In genomic region chr19:34475026-34475974, GRCh38 we compare ENCODE assay signal across 10 cellular contexts. TPM values are rescaled to one million over a fixed set of nuclear protein-coding genes. Genes with fewer than 3 reads are reported as not detected.
A peak's percentile ranks its signal among the peaks of the same experiment; 100 is the strongest.
DNase-seq lines count a peak whose midpoint lies in the region; ATAC-seq and TF ChIP-seq lines count a peak whose summit lies in the region.
"Had no signal": no experiment of that assay in that cellular context is flagged by ENCODE, and none has a peak within 500 bp of the region (broad histone marks: within the 10 kb centered on the region; RNA-seq: fewer than 3 reads in every experiment).

No MANE protein-coding gene starts in this region.

- DNase-seq in GM03348 (ENCODE audit: low spot score) (peak; percentile 79), NOMO-1 treated with DMSO at 0.1 percent for 48 hours (lab: John Stamatoyannopoulos, UW; ENCODE audit: unreplicated experiment) (peak; percentile 89), coronary artery (ENCODE audit: low spot score) (no peak), renal cortical epithelial cell (ENCODE audit: low read depth) (peak; percentile 87), NCI-H345 treated with DMSO at 0.1 percent for 48 hours (lab: John Stamatoyannopoulos, UW; ENCODE audit: unreplicated experiment) (no peak), HUDEP-2 (lab: John Stamatoyannopoulos, UW; ENCODE audit: unreplicated experiment in 76 of 76) (no peak)
- DNase-seq: heart right ventricle had no signal

- H3K27ac ChIP-seq in coronary artery: peak overlapping the region; percentile 79 to 93
- H3K27ac ChIP-seq: KMS-11 had no signal

- H3K4me3 ChIP-seq in coronary artery: peak overlapping the region; percentile 41
- H3K4me3 ChIP-seq: heart right ventricle had no signal

- ATAC-seq in GM21619 (IDR thresholded peaks at IDR 0.05; ENCODE audit: unreplicated experiment) (no peak), HG03097 (IDR thresholded peaks at IDR 0.05; ENCODE audit: low FRiP score, unreplicated experiment) (no peak)

- no peak for TF ChIP-seq CTCF in coronary artery (IDR thresholded peaks at IDR 0.05)

RNA-seq across cellular contexts. Expression of gene WTIP, which starts 6.3 kb away (rescaled TPM):
- 27.4 and 38.0 TPM in 2 replicates for total RNA-seq in renal cortical epithelial cell

RNA-seq across cellular contexts. Expression of gene UBA2, which starts 47.1 kb away (rescaled TPM):
- 123 and 160 TPM in 2 replicates for total RNA-seq in renal cortical epithelial cell

Comparison
In these comparisons a context has a peak if more than half of its experiments do, and no peak if none do; other contexts are left out.
1. DNase-seq: peak in GM03348 (single experiment), NOMO-1 treated with DMSO at 0.1 percent for 48 hours (single experiment) and renal cortical epithelial cell (single experiment); none in coronary artery (single experiment), NCI-H345 treated with DMSO at 0.1 percent for 48 hours (single experiment) and HUDEP-2 (0 of 76).